Comparison of ENCODE assay signal across 8 cellular contexts in the genomic region with DNA sequence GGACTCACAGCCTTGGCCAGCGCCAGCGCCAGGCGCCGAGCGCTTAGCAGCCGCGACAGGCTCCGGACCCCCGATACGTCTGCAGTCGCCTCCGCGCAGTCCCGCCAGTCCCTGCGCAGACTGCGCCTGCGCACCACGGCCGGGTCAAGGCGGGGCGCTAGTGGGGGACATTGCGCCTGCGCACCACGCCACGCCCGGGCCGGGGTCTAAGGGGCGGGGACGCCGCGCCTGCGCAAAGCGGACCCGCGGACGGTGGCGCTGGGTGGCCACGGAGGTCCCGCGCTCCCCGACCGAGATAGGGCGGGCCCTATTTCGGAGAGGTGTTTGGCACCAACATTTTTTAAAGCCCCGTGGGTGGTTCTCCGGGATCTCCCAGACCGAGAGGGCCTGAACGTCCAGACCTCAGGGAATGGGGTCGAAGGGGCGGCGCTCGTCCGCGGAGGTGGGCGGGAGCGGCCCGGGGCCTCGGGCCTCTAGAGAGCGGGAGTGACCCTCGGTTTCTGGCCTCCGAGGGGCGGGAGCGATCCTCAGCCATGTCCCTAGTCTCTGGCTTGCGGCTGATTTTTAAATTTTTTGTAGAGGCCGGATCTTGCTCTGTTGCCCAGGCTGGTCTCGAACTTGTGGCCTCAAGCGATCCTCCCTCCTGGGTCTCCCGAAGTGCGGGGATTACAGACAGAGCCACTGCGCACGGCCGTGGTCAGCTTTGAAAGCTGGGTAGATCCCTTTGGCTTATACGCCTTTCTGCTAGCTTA.
A peak's percentile ranks its signal among the peaks of the same experiment; 100 is the strongest.
DNase-seq lines count a peak whose midpoint lies in the region; ATAC-seq and FAIRE-seq lines count a peak whose summit lies in the region.
"Not testable (repeated sequence)": the region's sequence is repeated elsewhere in the genome, so short reads cannot be mapped to it uniquely, and the experiment has no call there.

No MANE protein-coding gene starts in this region.

- H3K4me1 Mint-ChIP-seq in naive B cell, result not testable (repeated sequence)

- not testable (repeated sequence) for H3K9me3 Mint-ChIP-seq in naive B cell

- H3K27ac Mint-ChIP-seq in naive B cell, result peak overlapping the region in 4 of 6 donors; percentile 54 to 78 (median 64)

- not testable (repeated sequence) for H3K36me3 Mint-ChIP-seq in naive B cell

- ATAC-seq in GM19452 (IDR thresholded peaks at IDR 0.05; ENCODE audit: unreplicated experiment) (peak; percentile 80), HG03280 (IDR thresholded peaks at IDR 0.05; ENCODE audit: unreplicated experiment) (peak; percentile 72), naive B cell (ENCODE audit: low read depth in 2 of 2) (peak; percentile 78 to 85)

- H3K27me3 Mint-ChIP-seq in naive B cell, result not testable (repeated sequence)

- peak; percentile 90 for DNase-seq in CD1c-positive myeloid dendritic cell (ENCODE audit: extremely low spot score)
- peak; percentile 79 for DNase-seq in T follicular helper cell (ENCODE audit: low read depth)
- DNase-seq in activated naive CD8-positive, alpha-beta T cell treated with anti-CD3 and anti-CD28 coated beads, Interleukin-2, amount 50 U/mL, for 16 hours (ENCODE audit: low read depth, low spot score), result peak; percentile 65
- peak; percentile 76 to 83 for DNase-seq in frontal cortex (ENCODE audit: low spot score in 2 of 2)
- DNase-seq in naive B cell, result peak; percentile 90
- DNase-seq in stimulated activated CD8-positive, alpha-beta memory T cell treated with anti-CD3 and anti-CD28 coated beads, Interleukin-15, amount 100 ng/mL, for 1 hour (ENCODE audit: low read depth), result peak; percentile 71

- H3K4me3 Mint-ChIP-seq in naive B cell, result peak overlapping the region; percentile 63 to 92 (median 80)

- not testable (repeated sequence) for FAIRE-seq in frontal cortex (lab: Jason Lieb, UNC)

Comparison
In these comparisons a context has a peak if more than half of its experiments do, and no peak if none do; other contexts are left out.
1. Peak in every context shown above with its lines: DNase-seq and ATAC-seq.